Comparison of ENCODE assay signal across 8 cellular contexts in the genomic region with DNA sequence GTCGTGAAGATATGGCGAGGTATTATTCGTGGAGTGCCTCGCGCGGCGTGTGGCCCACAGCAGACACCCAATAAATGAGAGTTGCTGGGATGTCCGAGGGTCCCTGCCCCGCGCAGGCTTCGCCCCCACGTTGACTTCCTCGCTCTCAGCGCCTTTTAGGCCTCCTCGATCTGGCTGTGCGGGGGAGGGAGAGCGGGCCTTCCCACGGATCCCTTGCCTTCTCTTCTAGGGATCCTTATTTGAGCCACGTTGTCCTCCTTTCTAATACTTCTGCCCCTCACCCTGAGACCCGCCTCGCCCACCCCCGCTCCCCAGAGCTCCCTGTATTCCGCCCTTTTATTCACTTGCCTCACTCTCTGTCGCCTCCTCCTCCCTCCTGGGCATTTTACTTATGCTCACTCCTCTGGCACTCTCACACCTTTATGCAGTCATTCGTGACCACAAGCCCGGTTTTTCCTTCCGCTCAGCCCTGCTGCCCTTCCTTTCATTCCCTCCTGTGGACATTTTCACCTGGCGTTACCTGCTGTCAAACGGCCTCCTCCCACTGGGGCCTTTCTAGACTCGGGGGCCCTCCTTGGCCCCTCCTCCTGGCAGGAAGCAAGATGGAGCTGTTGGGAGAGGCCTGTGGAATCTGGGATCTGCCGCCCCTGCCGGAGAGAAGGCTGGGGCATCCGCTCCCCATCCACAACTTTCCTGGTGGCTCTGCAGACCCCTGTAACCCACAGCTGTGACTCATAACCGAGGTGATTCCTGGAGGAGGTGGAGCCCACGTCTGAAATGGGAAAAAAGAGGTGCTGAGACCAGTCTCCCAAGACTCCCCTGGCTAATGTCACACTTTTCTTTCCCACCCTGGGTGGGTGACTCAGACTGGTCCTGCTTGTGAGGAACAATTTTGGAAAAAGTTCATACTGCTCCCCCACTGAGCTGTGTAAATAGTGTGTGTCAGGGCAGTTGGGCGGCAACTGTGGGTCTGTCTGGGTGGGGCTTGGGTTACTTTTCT. TPM values are rescaled to one million over a fixed set of nuclear protein-coding genes. Genes with fewer than 3 reads are reported as not detected.
DNase-seq lines count a peak whose midpoint lies in the region; ATAC-seq, FAIRE-seq and TF ChIP-seq lines count a peak whose summit lies in the region.

No MANE protein-coding gene starts in this region.

- peak overlapping the region; percentile 100 for H3K4me3 ChIP-seq in HFF-Myc (replicated peaks; ENCODE audit: low read depth, low read length)
- peak overlapping the region; percentile 89 to 97 for H3K4me3 ChIP-seq in kidney (ENCODE audit: low read length in 2 of 2)
- H3K4me3 ChIP-seq in spleen = peak overlapping the region; percentile 70 to 96 (median 91)

- peak; percentile 58 for TF ChIP-seq CTCF in HFF-Myc (IDR thresholded peaks at IDR 0.05; ENCODE audit: low read depth, low read length, missing control alignments)
- peak; percentile 22 for TF ChIP-seq CTCF in kidney (IDR thresholded peaks at IDR 0.05; ENCODE audit: borderline replicate concordance, extremely low read depth, insufficient read depth)
- TF ChIP-seq CTCF in spleen (IDR thresholded peaks at IDR 0.05 in 8 of 11, conservative IDR thresholded peaks at IDR 0.05 in 3 of 11) = peak in 8 of 11 experiments; percentile 8 to 54 (median 35)

- DNase-seq in CD1c-positive myeloid dendritic cell (ENCODE audit: extremely low spot score) = peak; percentile 63
- DNase-seq in HFF-Myc (ENCODE audit: extremely low read depth, low read depth) = peak; percentile 68
- DNase-seq in SW 1271 (lab: John Stamatoyannopoulos, UW) = peak; percentile 43 to 69
- DNase-seq in cerebellum (ENCODE audit: low spot score) = peak; percentile 68
- peak; percentile 94 for DNase-seq in kidney
- peak; percentile 85 for DNase-seq in spleen

- H3K36me3 ChIP-seq in kidney (ENCODE audit: control insufficient read depth in 1 of 2, insufficient read depth in 2 of 2, low read length in 2 of 2) = no peaks in the 10 kb centered on the region
- H3K36me3 ChIP-seq in spleen = peaks cover 0 to 12% (median 0%) of the 10 kb centered on the region in 6 donors

- peak overlapping the region; percentile 94 to 97 for H3K9ac ChIP-seq in kidney (ENCODE audit: low read length in 2 of 2)

- no peak for TF ChIP-seq POLR2A in spleen (IDR thresholded peaks at IDR 0.05)

- 5 to 13% (median 10%) methylated on average over 36 of the region's 36 CpGs for WGBS in spleen, 5 donors

- ATAC-seq in GM18907 (IDR thresholded peaks at IDR 0.05; ENCODE audit: unreplicated experiment) (no peak), HG03280 (IDR thresholded peaks at IDR 0.05; ENCODE audit: unreplicated experiment) (no peak)

- H3K27ac ChIP-seq in kidney (ENCODE audit: low read depth in 2 of 2, low read length in 2 of 2) (peak overlapping the region; percentile 89 to 95), spleen (peak overlapping the region; percentile 86 to 97 (median 94))

- H3K27me3 ChIP-seq in spleen (replicated peaks in 1 of 7) = no peaks in the 10 kb centered on the region

- H3K4me1 ChIP-seq in kidney (ENCODE audit: control insufficient read depth in 1 of 2, insufficient read depth in 1 of 2, low read depth in 1 of 2, low read length in 2 of 2) = peaks cover 0 to 13% of the 10 kb centered on the region in 2 donors
- H3K4me1 ChIP-seq in spleen = peaks cover 11 to 78% (median 41%) of the 10 kb centered on the region in 6 donors

- H3K9me3 ChIP-seq in kidney (ENCODE audit: control insufficient read depth in 1 of 2, low read length in 2 of 2) (no peaks in the 10 kb centered on the region), spleen (no peaks in the 10 kb centered on the region)

- no peak for FAIRE-seq in kidney (lab: Jason Lieb, UNC)

- intact Hi-C loops in kidney (cut with DNase I) = no loop called here
- intact Hi-C loops in spleen (cut with DNase I; ENCODE audit: low total_unique reads) = no loop called here

RNA-seq across cellular contexts. Expression of a gene that starts 1.0 kb away (rescaled TPM):
- total RNA-seq in cerebellum (23.0 TPM), kidney (167 TPM), spleen (100 to 1,000 TPM in 3 of 7 donors, 10 to 100 TPM in 4; 42.9 to 214 (median 88.0) TPM)
- polyA plus RNA-seq in kidney (ENCODE audit: insufficient read depth, low read depth, low replicate concordance) (23.8 TPM), spleen (10 to 100 TPM in 1 of 3 donors, 1 to 10 TPM in 2; 8.8 to 13.6 (median 9.4) TPM)
